21 cellular contexts compared by ENCODE assay signal in the genomic region with DNA sequence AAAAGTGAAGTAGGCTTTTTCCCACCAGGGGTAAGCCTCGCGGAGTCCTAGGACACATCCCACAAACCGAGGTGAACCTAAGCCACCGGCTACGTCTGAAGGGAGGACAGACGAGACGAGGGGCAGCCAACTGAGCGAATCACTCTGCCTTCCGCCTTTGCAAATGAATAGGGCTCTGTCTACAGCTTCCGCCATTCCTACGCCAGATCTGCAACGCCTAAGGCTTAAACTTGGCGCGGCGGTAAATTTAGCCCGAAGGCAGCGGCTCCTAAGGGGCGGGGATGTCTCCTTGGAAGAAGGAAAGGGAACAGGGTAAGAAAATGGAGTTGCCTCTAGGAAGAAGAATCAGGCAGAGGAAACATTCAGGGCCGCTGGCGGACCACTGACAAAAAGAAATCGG.
A peak's percentile ranks its signal among the peaks of the same experiment; 100 is the strongest.
DNase-seq lines count a peak whose midpoint lies in the region; FAIRE-seq and TF ChIP-seq lines count a peak whose summit lies in the region.
"Had no signal": no experiment of that assay in that cellular context is flagged by ENCODE, and none has a peak within 500 bp of the region (broad histone marks: within the 10 kb centered on the region; RNA-seq: fewer than 3 reads in every experiment).

No MANE protein-coding gene starts in this region.

- H3K27me3 Mint-ChIP-seq in type B pancreatic cell: peaks cover 35% of the 10 kb centered on the region

- H2BK15ac ChIP-seq in H1 (ENCODE audit: low read length): no peak overlapping the region

- H3K79me1 ChIP-seq in H1 (ENCODE audit: low read depth, low read length): no peaks in the 10 kb centered on the region

- no peak overlapping the region for H3K56ac ChIP-seq in H1 (replicated peaks; ENCODE audit: insufficient read length, low read depth, low read length)

- H3K27me3 ChIP-seq in H1 (replicated peaks in 1 of 4; ENCODE audit: control insufficient read depth in 3 of 4, extremely low read depth in 1 of 4, insufficient read depth in 3 of 4, low read length in 3 of 4): peaks cover 32 to 74% (median 58%) of the 10 kb centered on the region in 4 experiments; a peak in 6 of 7 replicates
- H3K27me3 ChIP-seq in SK-N-SH (ENCODE audit: insufficient read depth): peaks cover 28% of the 10 kb centered on the region; the same call in 1 of the 2 replicates

- DNase-seq in NCI-H526 (lab: John Stamatoyannopoulos, UW): peak; percentile 19 to 63
- DNase-seq in NCI-H526 treated with DMSO at 0.1 percent for 48 hours (lab: John Stamatoyannopoulos, UW): no peak
- DNase-seq in H1 (ENCODE audit: low read depth in 1 of 2, low spot score in 2 of 2): peak in 1 of 2 experiments; percentile 51
- DNase-seq in type B pancreatic cell (ENCODE audit: extremely low spot score, unreplicated experiment): no peak
- DNase-seq in SK-N-SH: no peak
- DNase-seq in mesenteric fat pad (ENCODE audit: low spot score): no peak
- DNase-seq in SK-N-DZ (ENCODE audit: low spot score): no peak
- DNase-seq: activated CD8-positive, alpha-beta T cell treated with anti-CD3 and anti-CD28 coated beads, Interleukin-2, amount 10 ng/mL, durations not matched to agents 7 days and 5 days; cortex of kidney; DND-41; lower lobe of right lung; NCI-H2107; occipital lobe; stimulated activated CD4-positive, alpha-beta T cell treated with anti-CD3 and anti-CD28 coated beads, Interleukin-4, amount 100 ng/mL, for 24 hours; SW 1271 had no signal

- H3K23me2 ChIP-seq in H1 (ENCODE audit: low read depth, low read length): peaks cover 6% of the 10 kb centered on the region; the same call in 1 of the 2 replicates

- H4K5ac ChIP-seq in H1 (ENCODE audit: insufficient read length, low read depth, low read length): no peak overlapping the region

- peak; percentile 80 for FAIRE-seq in H1 (lab: Jason Lieb, UNC)
- FAIRE-seq: islet of Langerhans had no signal

- H2AFZ ChIP-seq in H1 (ENCODE audit: low read length) (no peak overlapping the region), SK-N-SH (ENCODE audit: low read depth) (no peak overlapping the region)

- H3F3A ChIP-seq in SK-N-SH (replicated peaks; ENCODE audit: insufficient read depth): no peaks in the 10 kb centered on the region

- POLR2A ChIA-PET in H1 (lab: Charles Lee; ENCODE audit: partially characterized antibody): interaction anchor here (1.1 to 1.4 kb wide), 4 partner anchors 19 to 150 kb away, joined by 3 read pairs; no protein-coding TSS in a partner anchor
- POLR2A ChIA-PET in SK-N-SH (lab: Yijun Ruan, JAX): no interaction called here

- no peaks in the 10 kb centered on the region for H3K79me2 ChIP-seq in H1 (ENCODE audit: control insufficient read depth in 1 of 2, insufficient read depth in 2 of 2, low read length in 2 of 2)
- H3K79me2 ChIP-seq in SK-N-SH (ENCODE audit: insufficient read depth): no peaks in the 10 kb centered on the region

- H3K27ac Mint-ChIP-seq in type B pancreatic cell: no peak overlapping the region
- H3K27ac Mint-ChIP-seq: activated CD8-positive, alpha-beta T cell treated with anti-CD3 and anti-CD28 coated beads, Interleukin-2, amount 10 ng/mL, durations not matched to agents 7 days and 5 days; stimulated activated naive CD8-positive, alpha-beta T cell treated with anti-CD3 and anti-CD28 coated beads, Interleukin-15, amount 100 ng/mL, for 72 hours had no signal

- no peak overlapping the region for H3K18ac ChIP-seq in H1 (ENCODE audit: extremely low read depth, low read length)

- peaks cover 37% of the 10 kb centered on the region for H3K4me1 Mint-ChIP-seq in type B pancreatic cell (ENCODE audit: unreplicated experiment)

- no peak overlapping the region for H4K8ac ChIP-seq in H1 (ENCODE audit: extremely low read depth, insufficient read depth, low read length)

- TF ChIP-seq RAD21 in H1 (IDR thresholded peaks at IDR 0.05 in 1 of 2, conservative IDR thresholded peaks at IDR 0.05 in 1 of 2; ENCODE audit: low read depth in 2 of 2, low read length in 2 of 2) (no peak), SK-N-SH (IDR thresholded peaks at IDR 0.05; ENCODE audit: low read length) (no peak)

- no peak overlapping the region for H2BK20ac ChIP-seq in H1 (ENCODE audit: low read length)

- H3K27ac ChIP-seq in H1 (ENCODE audit: low read depth, low read length) (no peak overlapping the region), mesodermal cell (ENCODE audit: low read depth, low read length, severe bottlenecking) (no peak overlapping the region), SK-N-SH (ENCODE audit: low read depth in 2 of 2, low read length in 1 of 2) (no peak overlapping the region)
- H3K27ac ChIP-seq: 22Rv1, breast epithelium, lower lobe of right lung, tibial nerve had no signal

- H4K20me1 ChIP-seq in H1 (replicated peaks in 1 of 2; ENCODE audit: control insufficient read depth in 1 of 2, insufficient read depth in 2 of 2, low read length in 2 of 2) (peaks cover 2 to 3% of the 10 kb centered on the region in 2 experiments), SK-N-SH (ENCODE audit: insufficient read depth) (no peaks in the 10 kb centered on the region)

- no peak overlapping the region for H3K14ac ChIP-seq in H1 (ENCODE audit: insufficient read length)

- no peaks in the 10 kb centered on the region for H3K36me3 Mint-ChIP-seq in type B pancreatic cell

- no peak overlapping the region for H4K91ac ChIP-seq in H1 (replicated peaks; ENCODE audit: insufficient read length, low read length)

- TF ChIP-seq POLR2A in H1 (IDR thresholded peaks at IDR 0.05; ENCODE audit: control extremely low read depth in 1 of 2, low read depth in 2 of 2, low read length in 2 of 2): no peak

- TF ChIP-seq EP300 in H1 (IDR thresholded peaks at IDR 0.05; ENCODE audit: borderline replicate concordance in 1 of 2, low read depth in 2 of 2, low read length in 2 of 2): no peak
- no peak for TF ChIP-seq EP300 in SK-N-SH (IDR thresholded peaks at IDR 0.05; ENCODE audit: borderline replicate concordance in 1 of 2, low read depth in 1 of 2, low read length in 1 of 2)

- CTCF ChIA-PET in H1 (lab: Charles Lee; ENCODE audit: partially characterized antibody) (interaction anchor here (0.9 kb wide), 1 partner anchor 156 kb away, joined by 4 read pairs; no protein-coding TSS in a partner anchor), SK-N-SH (lab: Yijun Ruan, JAX) (no interaction called here)

- no peak overlapping the region for H3K4ac ChIP-seq in H1 (replicated peaks; ENCODE audit: insufficient read length, low read depth, low read length)

- peak overlapping the region; percentile 76 to 82 for H3K4me2 ChIP-seq in H1 (ENCODE audit: insufficient read depth in 1 of 2, low read depth in 2 of 2, low read length in 2 of 2)
- no peak overlapping the region for H3K4me2 ChIP-seq in SK-N-SH

- H3K4me1 ChIP-seq in H1 (replicated peaks in 1 of 4; ENCODE audit: control insufficient read depth in 3 of 4, insufficient read depth in 4 of 4, low read length in 3 of 4) (peaks cover 7 to 33% (median 14%) of the 10 kb centered on the region in 4 experiments), mesodermal cell (ENCODE audit: control insufficient read depth, insufficient read depth, low read length, poor library complexity, severe bottlenecking) (peaks cover 35% of the 10 kb centered on the region), SK-N-SH (ENCODE audit: control insufficient read depth in 1 of 2, insufficient read depth in 2 of 2, low read depth in 1 of 2, low read length in 1 of 2) (peaks cover 0 to 42% of the 10 kb centered on the region in 2 experiments; a peak in 1 of 4 replicates)
- H3K4me1 ChIP-seq: lower lobe of right lung had no signal

- no peak for TF ChIP-seq CTCF in H1 (IDR thresholded peaks at IDR 0.05; ENCODE audit: control extremely low read depth in 1 of 3, insufficient read depth in 1 of 3, low read depth in 1 of 3, low read length in 3 of 3)
- TF ChIP-seq CTCF in type B pancreatic cell (conservative IDR thresholded peaks at IDR 0.05): no peak
- no peak for TF ChIP-seq CTCF in SK-N-SH (IDR thresholded peaks at IDR 0.05)

- H3K36me3 ChIP-seq in H1 (ENCODE audit: control insufficient read depth in 2 of 4, insufficient read depth in 4 of 4, low read length in 3 of 4) (no peaks in the 10 kb centered on the region), mesodermal cell (ENCODE audit: control insufficient read depth, insufficient read depth, low read length) (no peaks in the 10 kb centered on the region), SK-N-SH (replicated peaks in 1 of 2; ENCODE audit: control insufficient read depth in 1 of 2, insufficient read depth in 2 of 2, low read length in 1 of 2) (no peaks in the 10 kb centered on the region)
- H3K36me3 ChIP-seq: breast epithelium, lower lobe of right lung, tibial nerve had no signal

- H3K9me2 ChIP-seq in SK-N-SH: no peaks in the 10 kb centered on the region

- H2BK5ac ChIP-seq in H1 (ENCODE audit: low read depth, low read length): no peak overlapping the region

- no peak overlapping the region for H3K23ac ChIP-seq in H1 (ENCODE audit: insufficient read length)

- H2BK120ac ChIP-seq in H1 (replicated peaks; ENCODE audit: low read depth, low read length): no peak overlapping the region

- H3K4me3 ChIP-seq in H1 (ENCODE audit: extremely low read depth in 1 of 4, insufficient read depth in 2 of 4, low read depth in 3 of 4, low read length in 4 of 4): peak overlapping the region in 3 of 4 experiments; percentile 11 to 64 (median 19); a peak in 5 of 8 replicates
- peak overlapping the region; percentile 19 for H3K4me3 ChIP-seq in mesodermal cell (ENCODE audit: extremely low read depth, insufficient read depth, low read length, poor library complexity, severe bottlenecking)
- no peak overlapping the region for H3K4me3 ChIP-seq in SK-N-SH (ENCODE audit: low read depth in 2 of 2, low read length in 1 of 2)
- H3K4me3 ChIP-seq: lower lobe of right lung, tibial nerve had no signal

- H3K9me3 Mint-ChIP-seq in type B pancreatic cell: no peaks in the 10 kb centered on the region
- H3K9me3 Mint-ChIP-seq: stimulated activated naive CD8-positive, alpha-beta T cell treated with anti-CD3 and anti-CD28 coated beads, Interleukin-15, amount 100 ng/mL, for 72 hours had no signal

- H3K9ac ChIP-seq in H1 (replicated peaks in 1 of 4; ENCODE audit: extremely low read depth in 1 of 4, low read depth in 3 of 4, low read length in 3 of 4) (no peak overlapping the region), SK-N-SH (no peak overlapping the region)

- H3K9me3 ChIP-seq in H1 (ENCODE audit: insufficient read depth in 2 of 2, low read depth in 1 of 2, low read length in 1 of 2): no peaks in the 10 kb centered on the region
- no peaks in the 10 kb centered on the region for H3K9me3 ChIP-seq in mesodermal cell (ENCODE audit: control insufficient read depth, low read length)
- H3K9me3 ChIP-seq in SK-N-SH: no peaks in the 10 kb centered on the region
- H3K9me3 ChIP-seq: breast epithelium, lower lobe of right lung, tibial nerve had no signal

- peak overlapping the region; percentile 70 for H3K4me3 Mint-ChIP-seq in type B pancreatic cell

- WGBS in H1 (ENCODE audit: extremely low coverage in 1 of 2, insufficient coverage in 1 of 2, insufficient read length in 1 of 2, insufficient replicate concordance in 2 of 2, low coverage in 1 of 2, low lambda C conversion rate in 2 of 2, missing lambda C conversion rate in 1 of 2), 2 experiments: 2% methylated on average over 14 of the region's 21 CpGs; no CpG with 5 or more reads in 1 of the 2 experiments
- 3% methylated on average over 11 of the region's 21 CpGs; no CpG with 5 or more reads in 1 of the 2 experiments for WGBS in mesodermal cell (ENCODE audit: insufficient coverage in 2 of 2), 2 experiments
- WGBS in SK-N-SH (ENCODE audit: low lambda C conversion rate): 53% methylated on average over 16 of the region's 21 CpGs

- no peak overlapping the region for H2BK12ac ChIP-seq in H1 (ENCODE audit: low read depth, low read length)

- no peak overlapping the region for H2AK5ac ChIP-seq in H1 (ENCODE audit: low read depth, low read length)

Comparison
In these comparisons a context has a peak if more than half of its experiments do, and no peak if none do; other contexts are left out.
1. DNase-seq: peak in NCI-H526 (2 of 2); none in NCI-H526 treated with DMSO at 0.1 percent for 48 hours (single experiment), type B pancreatic cell (single experiment), SK-N-SH (single experiment), mesenteric fat pad (single experiment) and SK-N-DZ (single experiment).
2. H3K4me3 ChIP-seq: peak in H1 (3 of 4) and mesodermal cell (single experiment); none in SK-N-SH (0 of 2).